ENCODE assay signal across 18 cellular contexts in the genomic region with DNA sequence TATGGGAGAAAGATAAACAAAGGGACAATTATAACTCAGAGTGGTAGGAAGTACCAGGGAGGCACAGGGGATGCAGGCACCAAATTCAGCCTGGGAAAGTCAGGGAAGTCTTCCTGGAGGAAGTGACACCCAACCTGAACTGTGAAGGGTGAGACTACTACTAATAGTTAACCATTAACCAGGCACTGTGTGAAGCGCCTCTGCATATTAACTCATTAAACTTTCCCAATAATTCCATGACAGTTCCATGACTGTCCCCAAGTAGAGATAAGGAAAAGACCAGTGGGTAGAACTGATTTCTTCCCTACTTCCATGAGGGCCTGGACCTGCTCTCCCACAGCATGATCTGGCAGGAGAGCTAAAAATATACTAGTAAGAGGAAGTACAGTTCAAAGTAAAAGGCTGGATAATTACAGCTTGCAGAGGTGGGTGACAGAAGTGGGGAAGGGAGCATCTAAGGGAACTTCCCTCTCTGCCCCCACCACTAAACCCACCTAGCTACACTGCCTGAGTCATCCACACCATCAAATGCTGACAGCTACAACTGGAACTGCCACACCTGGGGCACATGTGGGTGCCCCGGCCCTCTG. TPM values are rescaled to one million over a fixed set of nuclear protein-coding genes. Genes with fewer than 3 reads are reported as not detected.
DNase-seq lines count a peak whose midpoint lies in the region; ATAC-seq and TF ChIP-seq lines count a peak whose summit lies in the region.
"Had no signal": no experiment of that assay in that cellular context is flagged by ENCODE, and none has a peak within 500 bp of the region (broad histone marks: within the 10 kb centered on the region; RNA-seq: fewer than 3 reads in every experiment).

No MANE protein-coding gene starts in this region.

- dilution Hi-C loops in IMR-90 (cut with HindIII; ENCODE audit: low sequenced_read_pairs, unreplicated experiment), result no loop called here

- H3K18ac ChIP-seq in IMR-90 (ENCODE audit: low read depth, low read length), result no peak overlapping the region

- DNase-seq in Caki2 (ENCODE audit: low read depth), result peak; percentile 50
- no peak for DNase-seq in IMR-90
- no peak for DNase-seq in PC-9
- DNase-seq in stimulated activated CD4-positive, alpha-beta T cell treated with anti-CD3 and anti-CD28 coated beads, Interleukin-4, amount 100 ng/mL, for 1 hour, result no peak
- DNase-seq in NCI-H82 (lab: John Stamatoyannopoulos, UW), result no peak
- DNase-seq in posterior cingulate gyrus, result no peak
- DNase-seq: activated CD8-positive, alpha-beta memory T cell treated with anti-CD3 and anti-CD28 coated beads, Interleukin-2, amount 10 ng/mL, durations not matched to agents 7 days and 5 days; activated gamma-delta T cell treated with Interleukin-2 at 50 U/mL for 16 hours; anterior cingulate cortex; DND-41; midbrain; NCI-H1694; NCI-H446 treated with DMSO at 0.1 percent for 48 hours had no signal

- in situ Hi-C loops in Caki2 (cut with HindIII; ENCODE audit: low pct_unique_long_range_greater_than_20kb, low sequenced_read_pairs) (no loop called here), IMR-90 (cut with MboI; ENCODE audit: low sequenced_read_pairs) (loop anchor here (10.0 kb wide), 1 partner anchor 112 kb away; no protein-coding TSS in a partner anchor)

- peaks cover 5% of the 10 kb centered on the region for H3K4me1 ChIP-seq in IMR-90 (ENCODE audit: control insufficient read depth, insufficient read depth, low read length)
- peaks cover 4% of the 10 kb centered on the region; the same call in 1 of the 2 replicates for H3K4me1 ChIP-seq in PC-9 (replicated peaks; ENCODE audit: insufficient read depth)
- H3K4me1 ChIP-seq in mucosa of stomach (ENCODE audit: control insufficient read depth, insufficient read depth, low read length), result peaks cover 12% of the 10 kb centered on the region

- TF ChIP-seq POLR2A in IMR-90 (IDR thresholded peaks at IDR 0.05; ENCODE audit: low read depth, low read length), result no peak

- no peak overlapping the region for H2BK15ac ChIP-seq in IMR-90 (ENCODE audit: low read depth, low read length)

- POLR2A ChIA-PET in IMR-90 (lab: Charles Lee; ENCODE audit: unreplicated experiment), result interaction anchor here (0.6 kb wide), 1 partner anchor 57 kb away, joined by 3 read pairs; no protein-coding TSS in a partner anchor
- POLR2A ChIA-PET in PC-9 (lab: Charles Lee; ENCODE audit: unreplicated experiment), result no interaction called here

- H3K36me3 ChIP-seq in IMR-90 (ENCODE audit: control insufficient read depth, insufficient read depth, low read length) (no peaks in the 10 kb centered on the region), PC-9 (ENCODE audit: low read depth) (no peaks in the 10 kb centered on the region), mucosa of stomach (ENCODE audit: control insufficient read depth, insufficient read depth, low read length) (no peaks in the 10 kb centered on the region)
- H3K36me3 ChIP-seq: thoracic aorta had no signal

- no peak overlapping the region for H3K14ac ChIP-seq in IMR-90 (replicated peaks; ENCODE audit: low read depth, low read length)

- H3K9me3 ChIP-seq in IMR-90 (ENCODE audit: control insufficient read depth, insufficient read depth, low read length), result no peaks in the 10 kb centered on the region
- H3K9me3 ChIP-seq in PC-9 (ENCODE audit: insufficient read depth, low read depth), result no peaks in the 10 kb centered on the region
- H3K9me3 ChIP-seq in mucosa of stomach (ENCODE audit: control insufficient read depth, low read length), result no peaks in the 10 kb centered on the region
- H3K9me3 ChIP-seq: thoracic aorta had no signal

- H2AK5ac ChIP-seq in IMR-90 (ENCODE audit: low read depth, low read length), result no peak overlapping the region

- BruUV-seq in IMR-90 (replicated peaks; lab: Mats Ljungman, UMichigan), result no TSS peak
- no TSS peak for BruUV-seq in PC-9 (replicated peaks; lab: Mats Ljungman, UMichigan)

- H2AFZ ChIP-seq in IMR-90 (replicated peaks; ENCODE audit: low read length, poor library complexity) (peak overlapping the region; percentile 51), PC-9 (no peak overlapping the region)

- no peak overlapping the region for H3K56ac ChIP-seq in IMR-90 (ENCODE audit: extremely low read depth, insufficient read depth, low read length)

- H3K79me2 ChIP-seq in PC-9 (ENCODE audit: low read depth), result peaks cover 3% of the 10 kb centered on the region

- H3K9ac ChIP-seq in IMR-90 (ENCODE audit: low read depth, low read length), result no peak overlapping the region
- peak overlapping the region; percentile 34 for H3K9ac ChIP-seq in mucosa of stomach (ENCODE audit: low read length)

- H3K4me2 ChIP-seq in IMR-90 (ENCODE audit: low read depth, low read length) (no peak overlapping the region), PC-9 (no peak overlapping the region)

- no peak overlapping the region for H2BK120ac ChIP-seq in IMR-90 (ENCODE audit: low read depth, low read length)

- H3K27ac ChIP-seq in IMR-90 (ENCODE audit: insufficient read depth, low read length) (no peak overlapping the region), PC-9 (peak overlapping the region; percentile 6; the same call in 1 of the 2 replicates)
- H3K27ac ChIP-seq: C4-2B, thoracic aorta had no signal

- no peaks in the 10 kb centered on the region for H3K9me1 ChIP-seq in IMR-90 (ENCODE audit: insufficient read depth, low read length)

- no peaks in the 10 kb centered on the region for H3F3A ChIP-seq in PC-9 (ENCODE audit: insufficient read depth, low read depth)

- CTCF ChIA-PET in IMR-90 (lab: Yijun Ruan, JAX), result no interaction called here
- CTCF ChIA-PET in PC-9 (lab: Charles Lee), result no interaction called here

- H3K4me3 ChIP-seq in IMR-90 (ENCODE audit: insufficient read depth, low read depth, low read length), result no peak overlapping the region
- H3K4me3 ChIP-seq in PC-9, result no peak overlapping the region
- H3K4me3 ChIP-seq in mucosa of stomach (ENCODE audit: low read length), result no peak overlapping the region
- H3K4me3 ChIP-seq: thoracic aorta had no signal

- no peak for ATAC-seq in IMR-90 (ENCODE audit: low read depth)
- ATAC-seq: activated CD8-positive, alpha-beta memory T cell treated with anti-CD3 and anti-CD28 coated beads, Interleukin-2, amount 10 ng/mL, durations not matched to agents 7 days and 5 days; sciatic nerve had no signal

- no peak overlapping the region for H4K5ac ChIP-seq in IMR-90 (ENCODE audit: low read depth, low read length)

- H3K27me3 ChIP-seq in IMR-90 (ENCODE audit: control insufficient read depth, insufficient read depth, low read length) (peaks cover 5% of the 10 kb centered on the region; the same call in 1 of the 2 replicates), PC-9 (ENCODE audit: insufficient read depth, low read depth) (no peaks in the 10 kb centered on the region), mucosa of stomach (ENCODE audit: control insufficient read depth, insufficient read depth, low read length) (no peaks in the 10 kb centered on the region)

- TF ChIP-seq CTCF in IMR-90 (conservative IDR thresholded peaks at IDR 0.05; ENCODE audit: low read depth, low read length), result no peak
- no peak for TF ChIP-seq CTCF in PC-9 (conservative IDR thresholded peaks at IDR 0.05)

- H4K91ac ChIP-seq in IMR-90 (ENCODE audit: insufficient read depth, low read depth, low read length), result no peak overlapping the region

- H3K23ac ChIP-seq in IMR-90 (ENCODE audit: low read depth, low read length), result no peak overlapping the region

- no peak overlapping the region for H4K8ac ChIP-seq in IMR-90 (ENCODE audit: low read depth in 2 of 2, low read length in 2 of 2)

- H3K79me1 ChIP-seq in IMR-90 (ENCODE audit: low read depth in 1 of 2, low read length in 2 of 2), result peaks cover 4 to 7% of the 10 kb centered on the region in 2 experiments; a peak in 3 of 4 replicates

- H2BK20ac ChIP-seq in IMR-90 (ENCODE audit: low read depth, low read length), result no peak overlapping the region

- H2AK9ac ChIP-seq in IMR-90 (replicated peaks; ENCODE audit: low read depth, low read length, poor library complexity), result no peak overlapping the region

- intact Hi-C loops in IMR-90 (cut with micrococcal nuclease) (no loop called here), PC-9 (cut with micrococcal nuclease; ENCODE audit: unreplicated experiment) (no loop called here), posterior cingulate gyrus (cut with DNase I) (loop anchor here (10.0 kb wide), 1 partner anchor 132 kb away; no protein-coding TSS in a partner anchor)

- no peaks in the 10 kb centered on the region for H3K9me2 ChIP-seq in PC-9 (ENCODE audit: insufficient read depth)

- TF ChIP-seq RAD21 in IMR-90 (IDR thresholded peaks at IDR 0.05; ENCODE audit: low read length), result no peak

- H2BK5ac ChIP-seq in IMR-90 (ENCODE audit: low read depth, low read length, poor library complexity, severe bottlenecking), result no peak overlapping the region

- WGBS in IMR-90 (ENCODE audit: extremely low coverage in 2 of 2, insufficient read length in 1 of 2), 2 experiments, result no CpG with 5 or more reads among the region's 2 CpGs

- H4K20me1 ChIP-seq in IMR-90 (ENCODE audit: insufficient read depth, low read length) (no peaks in the 10 kb centered on the region), PC-9 (ENCODE audit: insufficient read depth) (no peaks in the 10 kb centered on the region)

- no peak overlapping the region for H3K4ac ChIP-seq in IMR-90 (ENCODE audit: low read depth, low read length)

TF ChIP-seq in IMR-90, 13 proteins besides CTCF, POLR2A, EP300 and RAD21 (continues in another document):
- TF ChIP-seq MAFK (IDR thresholded peaks at IDR 0.05; ENCODE audit: low read depth, low read length), result no peak
- TF ChIP-seq BHLHE40 (IDR thresholded peaks at IDR 0.05; ENCODE audit: low read depth, low read length), result no peak
- no peak for TF ChIP-seq RCOR1 (IDR thresholded peaks at IDR 0.05; ENCODE audit: insufficient replicate concordance, low read length)
- no peak for TF ChIP-seq RFX5 (IDR thresholded peaks at IDR 0.05; ENCODE audit: low read depth, low read length)
- TF ChIP-seq MXI1 (IDR thresholded peaks at IDR 0.05; ENCODE audit: borderline replicate concordance, low read depth, low read length), result no peak
- no peak for TF ChIP-seq CEBPB (IDR thresholded peaks at IDR 0.05; ENCODE audit: low read depth, low read length)

RNA-seq across cellular contexts. Expression of gene AP1B1, which starts 4.7 kb away (rescaled TPM):
- 70.2 and 102 TPM in 2 replicates for total RNA-seq in Caki2 (2014; rRNA removed; shearing (Covaris generic); ENCODE audit: low replicate concordance)
- total RNA-seq in IMR-90 (2012; rRNA removed) (65.5 and 70.8 TPM in 2 replicates), PC-9 (2021) (43.9 and 50.8 TPM in 2 replicates)
- 55.7 and 62.3 TPM in 2 replicates for polyA plus RNA-seq in IMR-90 (2012; rRNA removed)
- polyA plus RNA-seq in IMR-90 (2012; cell fraction: cytosol; rRNA removed), result 40.7 and 58.5 TPM in 2 replicates
- polyA plus RNA-seq in IMR-90 (2012; cell fraction: nucleus; rRNA removed; ENCODE audit: low replicate concordance), result 53.6 and 100 TPM in 2 replicates

RNA-seq across cellular contexts. Expression of gene RFPL1, which starts 45.3 kb away (rescaled TPM):
- total RNA-seq in Caki2 (2014; rRNA removed; shearing (Covaris generic); ENCODE audit: low replicate concordance), result not detected in 2 replicates
- total RNA-seq in IMR-90 (2012; rRNA removed) (not detected in 2 replicates), PC-9 (2021) (not detected in 2 replicates)
- not detected in 2 replicates for polyA plus RNA-seq in IMR-90 (2012; rRNA removed)
- polyA plus RNA-seq in IMR-90 (2012; cell fraction: cytosol; rRNA removed), result not detected in 2 replicates
- polyA plus RNA-seq in IMR-90 (2012; cell fraction: nucleus; rRNA removed; ENCODE audit: low replicate concordance), result not detected in 2 replicates
- total RNA-seq: activated CD8-positive, alpha-beta memory T cell treated with anti-CD3 and anti-CD28 coated beads, Interleukin-2, amount 10 ng/mL, durations not matched to agents 7 days and 5 days; cerebellum; sciatic nerve; thoracic aorta had no signal
